In the genomic region with DNA sequence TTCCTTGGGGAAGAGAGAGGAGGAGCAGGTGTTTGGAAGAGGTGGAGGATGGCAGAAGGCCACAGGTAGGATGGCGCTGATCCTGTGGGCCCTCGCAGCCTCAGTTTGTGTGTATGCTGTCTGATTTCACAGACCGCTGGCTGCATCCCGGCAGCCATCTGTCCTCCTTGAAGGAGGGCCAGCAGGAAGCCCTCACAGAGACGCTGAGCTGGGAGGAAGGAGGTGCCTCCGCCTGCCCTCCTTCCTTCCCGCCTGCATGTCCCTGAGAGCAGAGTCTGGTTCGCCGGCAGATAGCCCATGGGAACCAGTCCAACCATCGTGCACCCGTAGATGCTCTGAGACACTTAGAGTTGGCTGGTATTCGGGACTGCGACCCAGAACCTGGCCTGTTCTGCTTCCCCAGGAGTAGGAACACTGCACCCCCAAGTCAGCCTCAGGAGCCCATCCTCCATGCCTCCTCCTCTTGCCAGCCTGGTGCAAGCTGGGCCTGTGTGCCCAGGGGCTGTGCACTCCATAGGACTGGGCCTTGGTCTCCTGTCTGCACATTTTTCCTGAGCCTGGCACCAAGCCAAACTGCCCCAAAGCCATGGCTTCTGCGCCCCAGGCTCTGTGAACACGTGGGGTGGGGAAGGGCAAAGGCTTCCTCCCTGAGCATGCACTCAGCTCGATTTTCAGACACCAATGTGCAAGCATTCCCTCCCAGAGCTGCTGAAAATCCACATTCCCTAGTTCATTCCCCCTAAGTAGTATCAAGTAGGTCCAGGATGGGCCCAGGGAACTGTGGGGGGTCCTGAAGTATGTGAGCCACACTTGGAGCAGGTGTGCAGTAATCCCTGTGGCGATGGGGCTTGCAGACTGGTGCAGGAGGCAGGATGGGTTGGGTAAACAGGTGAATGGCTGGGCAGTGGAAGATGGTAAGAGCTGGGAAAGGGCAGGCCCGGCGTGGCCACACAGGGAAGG, we compare ENCODE assay signal across 19 cellular contexts.
DNase-seq lines count a peak whose midpoint lies in the region; ATAC-seq and TF ChIP-seq lines count a peak whose summit lies in the region.
"Had no signal": no experiment of that assay in that cellular context is flagged by ENCODE, and none has a peak within 500 bp of the region (broad histone marks: within the 10 kb centered on the region; RNA-seq: fewer than 3 reads in every experiment).

No MANE protein-coding gene starts in this region.

- peaks cover 8% of the 10 kb centered on the region for H3K36me3 Mint-ChIP-seq in type B pancreatic cell

- DNase-seq in heart right ventricle, result peak in 1 of 2 donors; percentile 34
- DNase-seq in right atrium auricular region (ENCODE audit: low spot score), result no peak
- DNase-seq in NCI-H524 treated with DMSO at 0.1 percent for 48 hours (lab: John Stamatoyannopoulos, UW), result peak; percentile 12
- DNase-seq in left kidney (ENCODE audit: low read depth, low spot score), result peak; percentile 76
- no peak for DNase-seq in type B pancreatic cell (ENCODE audit: extremely low spot score, unreplicated experiment)
- DNase-seq in stimulated activated CD8-positive, alpha-beta memory T cell treated with anti-CD3 and anti-CD28 coated beads, Interleukin-4, amount 100 ng/mL, for 48 hours, result no peak
- no peak for DNase-seq in HuH-7 (ENCODE audit: low spot score)
- DNase-seq: ACHN; activated CD4-positive, alpha-beta T cell treated with anti-CD3 and anti-CD28 coated beads for 48 hours; activated T-cell treated with anti-CD3 and anti-CD28 coated beads, Interleukin-2, amount 50 U/mL, for 48 hours; DMS53; effector memory CD8-positive, alpha-beta T cell; GOT3; head of caudate nucleus; NCI-H2107; stimulated activated CD4-positive, alpha-beta T cell treated with anti-CD3 and anti-CD28 coated beads, Interleukin-15, amount 100 ng/mL, for 24 hours; tibial artery had no signal

- 56 to 70% methylated on average over 19 of the region's 19 CpGs for WGBS in heart right ventricle, 2 donors

- H3K9me3 Mint-ChIP-seq in type B pancreatic cell, result no peaks in the 10 kb centered on the region
- H3K9me3 Mint-ChIP-seq: T-helper 1 cell treated with Interleukin-12 subunit alpha and Interleukin-12 subunit beta and Interleukin-4 antibody, amounts not matched to agents 30 μg/mL and 1 μg/mL, for 36 hours had no signal

- intact Hi-C loops in heart right ventricle (cut with DNase I), result loop anchor here in 4 of 10 donors (5.0 to 10.0 kb wide), 4 partner anchors 53 to 216 kb away; no protein-coding TSS in a partner anchor

- H3K27ac ChIP-seq in heart right ventricle (peak overlapping the region in 2 of 10 donors; percentile 22 to 60), right atrium auricular region (no peak overlapping the region)
- H3K27ac ChIP-seq: tibial artery had no signal

- peak in 6 of 8 donors; percentile 28 to 59 (median 42) for ATAC-seq in heart right ventricle
- ATAC-seq in HG03045 (IDR thresholded peaks at IDR 0.05; ENCODE audit: unreplicated experiment), result no peak
- ATAC-seq: effector memory CD8-positive, alpha-beta T cell had no signal

- peak overlapping the region in 1 of 10 donors; percentile 8 for H3K4me3 ChIP-seq in heart right ventricle
- H3K4me3 ChIP-seq in right atrium auricular region, result no peak overlapping the region
- H3K4me3 ChIP-seq: tibial artery had no signal

- peak overlapping the region; percentile 7 for H3K27ac Mint-ChIP-seq in type B pancreatic cell
- H3K27ac Mint-ChIP-seq: effector memory CD8-positive, alpha-beta T cell; T-helper 1 cell treated with Interleukin-12 subunit alpha and Interleukin-12 subunit beta and Interleukin-4 antibody, amounts not matched to agents 30 μg/mL and 1 μg/mL, for 36 hours had no signal

- H3K27me3 ChIP-seq in heart right ventricle (no peaks in the 10 kb centered on the region), right atrium auricular region (no peaks in the 10 kb centered on the region)
- H3K27me3 ChIP-seq: tibial artery had no signal

- peaks cover 0 to 35% (median 10%) of the 10 kb centered on the region in 9 donors for H3K4me1 ChIP-seq in heart right ventricle
- H3K4me1 ChIP-seq in right atrium auricular region, result peaks cover 0 to 17% of the 10 kb centered on the region in 2 donors

- H3K9me3 ChIP-seq in heart right ventricle (no peaks in the 10 kb centered on the region), right atrium auricular region (no peaks in the 10 kb centered on the region)
- H3K9me3 ChIP-seq: tibial artery had no signal

- peaks cover 3% of the 10 kb centered on the region for H3K27me3 Mint-ChIP-seq in type B pancreatic cell

- H3K36me3 ChIP-seq in heart right ventricle (peaks cover 0 to 10% (median 0%) of the 10 kb centered on the region in 9 donors), right atrium auricular region (no peaks in the 10 kb centered on the region)

- peaks cover 31% of the 10 kb centered on the region for H3K4me1 Mint-ChIP-seq in type B pancreatic cell (ENCODE audit: unreplicated experiment)

- H3K4me3 Mint-ChIP-seq in type B pancreatic cell, result peak overlapping the region; percentile 35
- H3K4me3 Mint-ChIP-seq: effector memory CD8-positive, alpha-beta T cell; T-helper 1 cell treated with Interleukin-12 subunit alpha and Interleukin-12 subunit beta and Interleukin-4 antibody, amounts not matched to agents 30 μg/mL and 1 μg/mL, for 36 hours had no signal

- no peak for TF ChIP-seq CTCF in heart right ventricle (IDR thresholded peaks at IDR 0.05)
- no peak for TF ChIP-seq CTCF in right atrium auricular region (IDR thresholded peaks at IDR 0.05)
- no peak for TF ChIP-seq CTCF in type B pancreatic cell (conservative IDR thresholded peaks at IDR 0.05)

Comparison
In these comparisons a context has a peak if more than half of its experiments do, and no peak if none do; other contexts are left out.
1. DNase-seq: peak in NCI-H524 treated with DMSO at 0.1 percent for 48 hours (single experiment) and left kidney (single experiment); none in right atrium auricular region (single experiment), type B pancreatic cell (single experiment), stimulated activated CD8-positive, alpha-beta memory T cell treated with anti-CD3 and anti-CD28 coated beads, Interleukin-4, amount 100 ng/mL, for 48 hours (single experiment) and HuH-7 (single experiment).